In genomic region chr7:92588561-92588960, GRCh38 we compare ENCODE assay signal across 1 cellular context.
TF ChIP-seq lines count a peak whose summit lies in the region.

No MANE protein-coding gene starts in this region.

TF ChIP-seq in A549, 52 proteins besides CTCF, POLR2A, EP300 and RAD21 (continued from another document):
- TF ChIP-seq HES2 (IDR thresholded peaks at IDR 0.05) (no peak), ZC3H11A (IDR thresholded peaks at IDR 0.05) (no peak)
